Comparison of ENCODE assay signal across 1 cellular context in genomic region chr2:218219934-218220333, GRCh38.
TF ChIP-seq lines count a peak whose summit lies in the region.

No MANE protein-coding gene starts in this region.

TF ChIP-seq in neural cell, 6 proteins besides CTCF, POLR2A, EP300 and RAD21 (continued from another document):
- TF ChIP-seq, protein P1, sequence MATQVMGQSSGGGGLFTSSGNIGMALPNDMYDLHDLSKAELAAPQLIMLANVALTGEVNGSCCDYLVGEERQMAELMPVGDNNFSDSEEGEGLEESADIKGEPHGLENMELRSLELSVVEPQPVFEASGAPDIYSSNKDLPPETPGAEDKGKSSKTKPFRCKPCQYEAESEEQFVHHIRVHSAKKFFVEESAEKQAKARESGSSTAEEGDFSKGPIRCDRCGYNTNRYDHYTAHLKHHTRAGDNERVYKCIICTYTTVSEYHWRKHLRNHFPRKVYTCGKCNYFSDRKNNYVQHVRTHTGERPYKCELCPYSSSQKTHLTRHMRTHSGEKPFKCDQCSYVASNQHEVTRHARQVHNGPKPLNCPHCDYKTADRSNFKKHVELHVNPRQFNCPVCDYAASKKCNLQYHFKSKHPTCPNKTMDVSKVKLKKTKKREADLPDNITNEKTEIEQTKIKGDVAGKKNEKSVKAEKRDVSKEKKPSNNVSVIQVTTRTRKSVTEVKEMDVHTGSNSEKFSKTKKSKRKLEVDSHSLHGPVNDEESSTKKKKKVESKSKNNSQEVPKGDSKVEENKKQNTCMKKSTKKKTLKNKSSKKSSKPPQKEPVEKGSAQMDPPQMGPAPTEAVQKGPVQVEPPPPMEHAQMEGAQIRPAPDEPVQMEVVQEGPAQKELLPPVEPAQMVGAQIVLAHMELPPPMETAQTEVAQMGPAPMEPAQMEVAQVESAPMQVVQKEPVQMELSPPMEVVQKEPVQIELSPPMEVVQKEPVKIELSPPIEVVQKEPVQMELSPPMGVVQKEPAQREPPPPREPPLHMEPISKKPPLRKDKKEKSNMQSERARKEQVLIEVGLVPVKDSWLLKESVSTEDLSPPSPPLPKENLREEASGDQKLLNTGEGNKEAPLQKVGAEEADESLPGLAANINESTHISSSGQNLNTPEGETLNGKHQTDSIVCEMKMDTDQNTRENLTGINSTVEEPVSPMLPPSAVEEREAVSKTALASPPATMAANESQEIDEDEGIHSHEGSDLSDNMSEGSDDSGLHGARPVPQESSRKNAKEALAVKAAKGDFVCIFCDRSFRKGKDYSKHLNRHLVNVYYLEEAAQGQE (IDR thresholded peaks at IDR 0.05; ENCODE audit: borderline replicate concordance): no peak
- TF ChIP-seq TAF1 (IDR thresholded peaks at IDR 0.05; ENCODE audit: low read depth): no peak
